ENCODE assay signal across 8 cellular contexts in the genomic region with DNA sequence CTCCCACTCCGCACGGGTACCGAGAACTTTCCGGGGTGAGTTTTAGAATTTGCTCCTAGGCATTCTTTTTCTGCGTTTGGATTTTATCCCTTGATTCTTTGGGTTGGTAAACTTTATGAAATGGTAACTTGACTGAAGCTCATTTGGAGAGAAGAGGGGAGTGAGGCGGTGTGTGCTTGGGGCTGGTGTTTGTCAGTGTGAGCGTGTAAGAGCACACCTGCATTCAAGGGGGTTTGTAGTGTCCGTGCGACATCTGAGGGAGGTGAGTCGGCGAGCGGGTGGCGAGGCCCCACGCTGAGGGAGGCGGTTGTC. TPM values are rescaled to one million over a fixed set of nuclear protein-coding genes. Genes with fewer than 3 reads are reported as not detected.
A peak's percentile ranks its signal among the peaks of the same experiment; 100 is the strongest.
DNase-seq lines count a peak whose midpoint lies in the region; ATAC-seq and TF ChIP-seq lines count a peak whose summit lies in the region.

No MANE protein-coding gene starts in this region.

- H3K9ac ChIP-seq in HUES48 (ENCODE audit: low read depth, low read length): no peak overlapping the region

- 0% methylated on average over 14 to 15 of the region's 15 CpGs for whole genome bisulfite sequencing in ectodermal cell, 2 experiments

- H3K27me3 Mint-ChIP-seq in natural killer cell (ENCODE audit: low read depth in 2 of 2): peaks cover 42 to 53% of the 10 kb centered on the region in 2 donors
- H3K27me3 Mint-ChIP-seq in stimulated activated memory B cell treated with anti-CD40 and anti-IgM and Interleukin-4, amounts not matched to agents 10 μg/mL and 1 μg/mL and 100 μg/mL, for 72 hours: peaks cover 84% of the 10 kb centered on the region

- no peak for TF ChIP-seq CTCF in AG10803 (conservative IDR thresholded peaks at IDR 0.05; ENCODE audit: low read length)
- no peak for TF ChIP-seq CTCF in natural killer cell (IDR thresholded peaks at IDR 0.05)

- no peaks in the 10 kb centered on the region; the same call in 1 of the 2 replicates for H3K9me3 ChIP-seq in HUES48 (ENCODE audit: control insufficient read depth, insufficient read depth, low read length)
- H3K9me3 ChIP-seq in ectodermal cell (ENCODE audit: control insufficient read depth, low read length): no peaks in the 10 kb centered on the region

- H3K27ac Mint-ChIP-seq in natural killer cell: no peak overlapping the region
- H3K27ac Mint-ChIP-seq in stimulated activated memory B cell treated with anti-CD40 and anti-IgM and Interleukin-4, amounts not matched to agents 10 μg/mL and 1 μg/mL and 100 μg/mL, for 72 hours: no peak overlapping the region

- no peak for ATAC-seq in natural killer cell
- no peak for ATAC-seq in stimulated activated memory B cell treated with anti-CD40 and anti-IgM and Interleukin-4, amounts not matched to agents 10 μg/mL and 1 μg/mL and 100 μg/mL, for 72 hours
- no peak for ATAC-seq in GM19395 (IDR thresholded peaks at IDR 0.05; ENCODE audit: unreplicated experiment)

- intact Hi-C loops in natural killer cell (cut with micrococcal nuclease): no loop called here

- no peaks in the 10 kb centered on the region for H3K36me3 Mint-ChIP-seq in natural killer cell
- peaks cover 5% of the 10 kb centered on the region for H3K36me3 Mint-ChIP-seq in stimulated activated memory B cell treated with anti-CD40 and anti-IgM and Interleukin-4, amounts not matched to agents 10 μg/mL and 1 μg/mL and 100 μg/mL, for 72 hours

- H3K36me3 ChIP-seq in HUES48 (ENCODE audit: control insufficient read depth, insufficient read depth, low read length) (no peaks in the 10 kb centered on the region), ectodermal cell (ENCODE audit: control insufficient read depth, insufficient read depth, low read length) (peaks cover 8% of the 10 kb centered on the region)

- H3K4me1 Mint-ChIP-seq in natural killer cell: peaks cover 12 to 49% of the 10 kb centered on the region in 2 donors
- H3K4me1 Mint-ChIP-seq in stimulated activated memory B cell treated with anti-CD40 and anti-IgM and Interleukin-4, amounts not matched to agents 10 μg/mL and 1 μg/mL and 100 μg/mL, for 72 hours: peaks cover 44% of the 10 kb centered on the region

- H3K27me3 ChIP-seq in HUES48 (ENCODE audit: control insufficient read depth, insufficient read depth, low read length): peaks cover 98% of the 10 kb centered on the region
- H3K27me3 ChIP-seq in ectodermal cell (ENCODE audit: control insufficient read depth, insufficient read depth, low read length, poor library complexity, severe bottlenecking): peaks cover 83% of the 10 kb centered on the region

- H3K4me3 ChIP-seq in AG10803 (ENCODE audit: low read length) (peak overlapping the region; percentile 99), HUES48 (ENCODE audit: low read depth, low read length) (peak overlapping the region; percentile 80), ectodermal cell (ENCODE audit: insufficient read depth, low read depth, low read length) (peak overlapping the region; percentile 91)

- H3K4me3 Mint-ChIP-seq in natural killer cell: peak overlapping the region; percentile 13
- H3K4me3 Mint-ChIP-seq in stimulated activated memory B cell treated with anti-CD40 and anti-IgM and Interleukin-4, amounts not matched to agents 10 μg/mL and 1 μg/mL and 100 μg/mL, for 72 hours: no peak overlapping the region

- no peaks in the 10 kb centered on the region for H3K9me3 Mint-ChIP-seq in natural killer cell
- H3K9me3 Mint-ChIP-seq in stimulated activated memory B cell treated with anti-CD40 and anti-IgM and Interleukin-4, amounts not matched to agents 10 μg/mL and 1 μg/mL and 100 μg/mL, for 72 hours: peaks cover 6% of the 10 kb centered on the region

- peaks cover 28% of the 10 kb centered on the region for H3K4me1 ChIP-seq in HUES48 (ENCODE audit: control insufficient read depth, insufficient read depth, low read length)
- peaks cover 23% of the 10 kb centered on the region for H3K4me1 ChIP-seq in ectodermal cell (ENCODE audit: control insufficient read depth, insufficient read depth, low read length)

- DNase-seq in AG10803 (ENCODE audit: low read depth) (no peak), natural killer cell (no peak), nucleus accumbens (lab: John Stamatoyannopoulos, UW) (no peak), T1000 (lab: John Stamatoyannopoulos, UW) (no peak)

- H3K27ac ChIP-seq in HUES48 (ENCODE audit: low read depth, low read length) (no peak overlapping the region), ectodermal cell (ENCODE audit: insufficient read depth, low read depth, low read length, poor library complexity, severe bottlenecking) (peak overlapping the region; percentile 28)

RNA-seq across cellular contexts. Expression of gene ZNF503, which starts 2.4 kb away (rescaled TPM):
- polyA plus RNA-seq in ectodermal cell (2013, experiment 1 of 4): 42.5 TPM
- polyA plus RNA-seq in ectodermal cell (2013, experiment 2 of 4): 48.6 TPM
- polyA plus RNA-seq in ectodermal cell (2013, experiment 3 of 4): 60.3 TPM
- 64.8 TPM for polyA plus RNA-seq in ectodermal cell (2013, experiment 4 of 4)
- total RNA-seq in natural killer cell: 1 to 10 TPM in 1 of 3 donors, under 1 TPM in 2; 0.27 to 1.2 (median 0.73) TPM

RNA-seq across cellular contexts. Expression of gene LRMDA, which starts 27.4 kb away (rescaled TPM):
- 0.28 TPM for polyA plus RNA-seq in ectodermal cell (2013, experiment 1 of 4)
- polyA plus RNA-seq in ectodermal cell (2013, experiment 2 of 4): 1.3 TPM
- polyA plus RNA-seq in ectodermal cell (2013, experiment 3 of 4): 1.3 TPM
- polyA plus RNA-seq in ectodermal cell (2013, experiment 4 of 4): 0.65 TPM
- 1 to 10 TPM; 1.4 to 2.4 (median 2.1) TPM for total RNA-seq in natural killer cell
